ENCODE assay signal across 8 cellular contexts in genomic region chr7:28298870-28299484, GRCh38.
A peak's percentile ranks its signal among the peaks of the same experiment; 100 is the strongest.
DNase-seq lines count a peak whose midpoint lies in the region; ATAC-seq and TF ChIP-seq lines count a peak whose summit lies in the region.

No MANE protein-coding gene starts in this region.

- no peak for ATAC-seq in HG03097 (IDR thresholded peaks at IDR 0.05; ENCODE audit: low FRiP score, unreplicated experiment)

- H3K4me3 ChIP-seq in BJ (ENCODE audit: low read depth, low read length): no peak overlapping the region

- no peaks in the 10 kb centered on the region for H3K27me3 ChIP-seq in BJ (ENCODE audit: control insufficient read depth, insufficient read depth, low read length)

- peak; percentile 59 for TF ChIP-seq CTCF in BJ (IDR thresholded peaks at IDR 0.05; ENCODE audit: insufficient read depth, low read depth, low read length)

- H3K36me3 ChIP-seq in BJ (ENCODE audit: control insufficient read depth, insufficient read depth, low read length): no peaks in the 10 kb centered on the region

- POLR2A ChIA-PET in BJ (lab: Charles Lee): no interaction called here

- DNase-seq in BJ (ENCODE audit: low read depth) (no peak), LHCN-M2 (ENCODE audit: low read depth) (peak; percentile 83), SHP77 (lab: John Stamatoyannopoulos, UW) (peak; percentile 95), fibroblast of gingiva (ENCODE audit: low read depth) (peak; percentile 61), occipital lobe (lab: John Stamatoyannopoulos, UW) (peak; percentile 6), ureter (ENCODE audit: low spot score) (no peak)
- DNase-seq in stimulated activated CD4-positive, alpha-beta T cell treated with anti-CD3 and anti-CD28 coated beads, Interleukin-4, amount 100 ng/mL, for 1 hour: no peak

- CTCF ChIA-PET in BJ (lab: Yijun Ruan, JAX): interaction anchor here (0.6 to 1.9 kb wide), 16 partner anchors 10 to 623 kb away, joined by 3 to 8 read pairs (median 3); no protein-coding TSS in a partner anchor

Comparison
In these comparisons a context has a peak if more than half of its experiments do, and no peak if none do; other contexts are left out.
1. DNase-seq: peak in LHCN-M2 (single experiment), SHP77 (2 of 2), fibroblast of gingiva (single experiment) and occipital lobe (single experiment); none in BJ (single experiment), stimulated activated CD4-positive, alpha-beta T cell treated with anti-CD3 and anti-CD28 coated beads, Interleukin-4, amount 100 ng/mL, for 1 hour (single experiment) and ureter (single experiment).